ENCODE assay signal across 18 cellular contexts in genomic region chr2:164722604-164723338, GRCh38.
DNase-seq lines count a peak whose midpoint lies in the region; ATAC-seq and TF ChIP-seq lines count a peak whose summit lies in the region.
"Had no signal": no experiment of that assay in that cellular context is flagged by ENCODE, and none has a peak within 500 bp of the region (broad histone marks: within the 10 kb centered on the region; RNA-seq: fewer than 3 reads in every experiment).

No MANE protein-coding gene starts in this region.

- DNase-seq in CD14-positive monocyte (ENCODE audit: low spot score) (no peak), epithelial cell of esophagus (ENCODE audit: low read depth) (peak; percentile 6), H4 (ENCODE audit: low spot score) (no peak), nephron progenitor cell (no peak)
- no peak for DNase-seq in naive thymus-derived CD4-positive, alpha-beta T cell
- DNase-seq: activated CD8-positive, alpha-beta T cell treated with anti-CD3 and anti-CD28 coated beads for 36 hours; caudate nucleus; effector memory CD4-positive, alpha-beta T cell; H9; MM.1S; naive thymus-derived CD8-positive, alpha-beta T cell; NCI-H2029 treated with DMSO at 0.1 percent for 48 hours; NCI-H510A; OCI-M1; SW 1271 had no signal

- peak overlapping the region in 1 of 2 donors; percentile 39 for H3K4me3 Mint-ChIP-seq in CD14-positive monocyte
- H3K4me3 Mint-ChIP-seq in naive thymus-derived CD4-positive, alpha-beta T cell: no peak overlapping the region
- no peak overlapping the region for H3K4me3 Mint-ChIP-seq in nephron progenitor cell
- H3K4me3 Mint-ChIP-seq: activated CD8-positive, alpha-beta T cell treated with anti-CD3 and anti-CD28 coated beads for 36 hours; H9; naive thymus-derived CD8-positive, alpha-beta T cell had no signal

- H4K20me1 ChIP-seq in Loucy (ENCODE audit: insufficient read depth, low read length, poor library complexity, severe bottlenecking): no peaks in the 10 kb centered on the region

- POLR2A ChIA-PET in naive thymus-derived CD4-positive, alpha-beta T cell (lab: Charles Lee): no interaction called here

- CTCF ChIA-PET in naive thymus-derived CD4-positive, alpha-beta T cell (lab: Charles Lee): no interaction called here

- H3K27ac Mint-ChIP-seq in CD14-positive monocyte: peak overlapping the region; percentile 83 to 95 (median 95)
- H3K27ac Mint-ChIP-seq in naive thymus-derived CD4-positive, alpha-beta T cell: no peak overlapping the region
- no peak overlapping the region for H3K27ac Mint-ChIP-seq in nephron progenitor cell
- H3K27ac Mint-ChIP-seq: activated CD8-positive, alpha-beta T cell treated with anti-CD3 and anti-CD28 coated beads for 36 hours; naive thymus-derived CD8-positive, alpha-beta T cell had no signal

- H3K4me1 ChIP-seq in Loucy (ENCODE audit: insufficient read depth, low read length, poor library complexity, severe bottlenecking): peaks cover 7% of the 10 kb centered on the region
- H3K4me1 ChIP-seq in naive thymus-derived CD4-positive, alpha-beta T cell (ENCODE audit: control insufficient read depth in 2 of 2, insufficient read depth in 2 of 2, low read length in 2 of 2): no peaks in the 10 kb centered on the region

- H3K9me3 Mint-ChIP-seq in CD14-positive monocyte (no peaks in the 10 kb centered on the region), nephron progenitor cell (no peaks in the 10 kb centered on the region)
- H3K9me3 Mint-ChIP-seq in naive thymus-derived CD4-positive, alpha-beta T cell: no peaks in the 10 kb centered on the region
- H3K9me3 Mint-ChIP-seq: activated CD8-positive, alpha-beta T cell treated with anti-CD3 and anti-CD28 coated beads for 36 hours; H9; naive thymus-derived CD8-positive, alpha-beta T cell had no signal

- no peaks in the 10 kb centered on the region for H3K79me2 ChIP-seq in Loucy (ENCODE audit: insufficient read depth, low read length)

- H3K4me2 ChIP-seq in Loucy (ENCODE audit: low read depth, low read length, poor library complexity, severe bottlenecking): peak overlapping the region; percentile 1

- H3K9me2 ChIP-seq in Loucy (replicated peaks; ENCODE audit: low read depth, low read length): no peaks in the 10 kb centered on the region

- H3K36me3 ChIP-seq in Loucy (ENCODE audit: insufficient read depth, low read length): no peaks in the 10 kb centered on the region
- no peaks in the 10 kb centered on the region for H3K36me3 ChIP-seq in naive thymus-derived CD4-positive, alpha-beta T cell (ENCODE audit: control insufficient read depth in 2 of 3, insufficient read depth in 3 of 3, low read length in 3 of 3)

- ATAC-seq in naive thymus-derived CD4-positive, alpha-beta T cell: peak; percentile 83
- ATAC-seq in HG02852 (IDR thresholded peaks at IDR 0.05; ENCODE audit: unreplicated experiment) (no peak), HG03378 (IDR thresholded peaks at IDR 0.05; ENCODE audit: unreplicated experiment) (no peak)
- ATAC-seq: activated CD8-positive, alpha-beta T cell treated with anti-CD3 and anti-CD28 coated beads for 36 hours; naive thymus-derived CD8-positive, alpha-beta T cell had no signal

- H3F3A ChIP-seq in Loucy (ENCODE audit: low read depth): no peaks in the 10 kb centered on the region

- H3K9me3 ChIP-seq in Loucy (ENCODE audit: insufficient read depth, low read depth, low read length): no peaks in the 10 kb centered on the region
- H3K9me3 ChIP-seq in naive thymus-derived CD4-positive, alpha-beta T cell (ENCODE audit: control insufficient read depth in 2 of 3, low read length in 3 of 3): no peaks in the 10 kb centered on the region

- H3K27me3 ChIP-seq in Loucy (ENCODE audit: insufficient read depth, low read length, poor library complexity, severe bottlenecking): no peaks in the 10 kb centered on the region
- H3K27me3 ChIP-seq in naive thymus-derived CD4-positive, alpha-beta T cell (ENCODE audit: control insufficient read depth in 2 of 2, insufficient read depth in 2 of 2, low read length in 2 of 2): no peaks in the 10 kb centered on the region

- H3K36me3 Mint-ChIP-seq in CD14-positive monocyte: peaks cover 0 to 2% of the 10 kb centered on the region in 2 donors
- H3K36me3 Mint-ChIP-seq in naive thymus-derived CD4-positive, alpha-beta T cell: no peaks in the 10 kb centered on the region
- H3K36me3 Mint-ChIP-seq in nephron progenitor cell (ENCODE audit: low read depth): no peaks in the 10 kb centered on the region
- H3K36me3 Mint-ChIP-seq: naive thymus-derived CD8-positive, alpha-beta T cell had no signal

- TF ChIP-seq CTCF in CD14-positive monocyte (IDR thresholded peaks at IDR 0.05): no peak
- no peak for TF ChIP-seq CTCF in Loucy (conservative IDR thresholded peaks at IDR 0.05; ENCODE audit: low read length)
- no peak for TF ChIP-seq CTCF in epithelial cell of esophagus (IDR thresholded peaks at IDR 0.05; ENCODE audit: insufficient read depth, low read depth, low read length, missing control alignments)
- no peak for TF ChIP-seq CTCF in nephron progenitor cell (IDR thresholded peaks at IDR 0.05)

- intact Hi-C loops in CD14-positive monocyte (cut with micrococcal nuclease): no loop called here
- intact Hi-C loops in naive thymus-derived CD4-positive, alpha-beta T cell (cut with micrococcal nuclease): no loop called here

- H3K27ac ChIP-seq in naive thymus-derived CD4-positive, alpha-beta T cell (ENCODE audit: low read depth, low read length): no peak overlapping the region

- H3K4me3 ChIP-seq in Loucy (ENCODE audit: low read length, poor library complexity, severe bottlenecking) (no peak overlapping the region), epithelial cell of esophagus (ENCODE audit: low read length) (no peak overlapping the region)
- H3K4me3 ChIP-seq in naive thymus-derived CD4-positive, alpha-beta T cell (ENCODE audit: low read length): no peak overlapping the region

- 0 out of 2 replicates have a peak overlapping the region, but pooled peaks have one; percentile 1 for H2AFZ ChIP-seq in Loucy (ENCODE audit: low read length)

- H3K4me1 Mint-ChIP-seq in CD14-positive monocyte (peaks cover 17% of the 10 kb centered on the region), nephron progenitor cell (peaks cover 15% of the 10 kb centered on the region)
- no peaks in the 10 kb centered on the region for H3K4me1 Mint-ChIP-seq in naive thymus-derived CD4-positive, alpha-beta T cell

- peaks cover 0 to 2% (median 0%) of the 10 kb centered on the region in 3 donors for H3K27me3 Mint-ChIP-seq in CD14-positive monocyte (ENCODE audit: low read depth in 3 of 3)
- H3K27me3 Mint-ChIP-seq in naive thymus-derived CD4-positive, alpha-beta T cell: no peaks in the 10 kb centered on the region
- H3K27me3 Mint-ChIP-seq in nephron progenitor cell (ENCODE audit: low read depth, poor library complexity): peaks cover 7% of the 10 kb centered on the region
- H3K27me3 Mint-ChIP-seq: activated CD8-positive, alpha-beta T cell treated with anti-CD3 and anti-CD28 coated beads for 36 hours; naive thymus-derived CD8-positive, alpha-beta T cell had no signal

- no peak overlapping the region for H3K9ac ChIP-seq in Loucy (ENCODE audit: low read depth, low read length, poor library complexity, severe bottlenecking)

Comparison
In these comparisons a context has a peak if more than half of its experiments do, and no peak if none do; other contexts are left out.
1. H3K27ac Mint-ChIP-seq: peak in CD14-positive monocyte (7 of 7); none in naive thymus-derived CD4-positive, alpha-beta T cell (0 of 9) and nephron progenitor cell (single experiment).